In genomic region chr9:91536211-91536691, GRCh38 we compare ENCODE assay signal across 11 cellular contexts.
DNase-seq lines count a peak whose midpoint lies in the region; ATAC-seq lines count a peak whose summit lies in the region.
"Had no signal": no experiment of that assay in that cellular context is flagged by ENCODE, and none has a peak within 500 bp of the region (broad histone marks: within the 10 kb centered on the region; RNA-seq: fewer than 3 reads in every experiment).

No MANE protein-coding gene starts in this region.

- no peak for ATAC-seq in HG03354 (IDR thresholded peaks at IDR 0.05; ENCODE audit: poor library complexity, severe bottlenecking, unreplicated experiment)
- ATAC-seq: sciatic nerve had no signal

- DNase-seq in ELF-1 (ENCODE audit: low read depth, low spot score), result peak; percentile 60
- DNase-seq in NCI-H510A (lab: John Stamatoyannopoulos, UW), result peak; percentile 70
- peak; percentile 85 for DNase-seq in epithelial cell of prostate (ENCODE audit: low read depth, low spot score)
- peak; percentile 72 for DNase-seq in renal cortical epithelial cell (ENCODE audit: low read depth)
- no peak for DNase-seq in retina
- DNase-seq in cortex of kidney (lab: John Stamatoyannopoulos, UW), result no peak
- no peak for DNase-seq in NCI-H1105 (lab: John Stamatoyannopoulos, UW)
- DNase-seq: DMS 273 treated with DMSO at 0.1 percent for 48 hours, NCI-H524 had no signal

- H3K27ac ChIP-seq in epithelial cell of prostate, result peak overlapping the region; percentile 72

Comparison
In these comparisons a context has a peak if more than half of its experiments do, and no peak if none do; other contexts are left out.
1. DNase-seq: peak in ELF-1 (single experiment), NCI-H510A (single experiment), epithelial cell of prostate (single experiment) and renal cortical epithelial cell (single experiment); none in retina (single experiment), cortex of kidney (single experiment) and NCI-H1105 (single experiment).